1 cellular context compared by ENCODE assay signal in genomic region chr12:56448860-56449621, GRCh38.
TF ChIP-seq lines count a peak whose summit lies in the region.

Gene TIMELESS (minus strand): TSS chr12:56449426. CDS start chr12:56434170, 15,256 bp downstream.

TF ChIP-seq in HepG2, 621 proteins besides CTCF, POLR2A, EP300 and RAD21 (continued from another document and continues in another):
- TF ChIP-seq GLI4 (CRISPR knock-in tag; IDR thresholded peaks at IDR 0.05; ENCODE audit: borderline replicate concordance) (0 out of 2 replicates have a peak, but pooled peaks have one; percentile 79), ZBTB4 (CRISPR knock-in tag; IDR thresholded peaks at IDR 0.05; ENCODE audit: borderline replicate concordance) (no peak), NPAS2 (CRISPR knock-in tag; IDR thresholded peaks at IDR 0.05; ENCODE audit: borderline replicate concordance) (peak; percentile 82; the same call in 1 of the 2 replicates), ZNF296 (CRISPR knock-in tag; conservative IDR thresholded peaks at IDR 0.05) (no peak), ATF2 (CRISPR knock-in tag; IDR thresholded peaks at IDR 0.05) (0 out of 2 replicates have a peak, but pooled peaks have one; percentile 32), ZNF703 (CRISPR knock-in tag; IDR thresholded peaks at IDR 0.05; ENCODE audit: borderline replicate concordance) (no peak), PLSCR1 (CRISPR knock-in tag; IDR thresholded peaks at IDR 0.05; ENCODE audit: borderline replicate concordance) (no peak), ZNF24 (IDR thresholded peaks at IDR 0.05) (no peak), ZNF75D (CRISPR knock-in tag; IDR thresholded peaks at IDR 0.05; ENCODE audit: borderline replicate concordance) (no peak), ARHGAP35 (CRISPR knock-in tag; IDR thresholded peaks at IDR 0.05; ENCODE audit: borderline replicate concordance) (peak; percentile 77; the same call in 1 of the 2 replicates), RAD51 (IDR thresholded peaks at IDR 0.05; ENCODE audit: borderline replicate concordance) (peak; percentile 73), TEAD3 (CRISPR knock-in tag; optimal IDR thresholded peaks at IDR 0.05; ENCODE audit: borderline replicate concordance) (peak; percentile 53), TIGD3 (CRISPR knock-in tag; IDR thresholded peaks at IDR 0.05; ENCODE audit: borderline replicate concordance) (no peak), RELA (CRISPR knock-in tag; IDR thresholded peaks at IDR 0.05) (no peak), ETV6 (CRISPR knock-in tag; conservative IDR thresholded peaks at IDR 0.05) (no peak; the same call in 1 of the 2 replicates), ZNF512 (CRISPR knock-in tag; IDR thresholded peaks at IDR 0.05) (0 out of 2 replicates have a peak, but pooled peaks have one; percentile 47), ZBTB3 (CRISPR knock-in tag; IDR thresholded peaks at IDR 0.05; ENCODE audit: borderline replicate concordance, low read depth) (no peak), ZNF770 (CRISPR knock-in tag; IDR thresholded peaks at IDR 0.05) (peak; percentile 57; the same call in 1 of the 2 replicates), ZBTB39 (CRISPR knock-in tag; IDR thresholded peaks at IDR 0.05) (peak; percentile 66; the same call in 1 of the 2 replicates), IRF1 (CRISPR knock-in tag; IDR thresholded peaks at IDR 0.05; ENCODE audit: low read depth) (no peak), RNF219 (CRISPR knock-in tag; IDR thresholded peaks at IDR 0.05) (0 out of 2 replicates have a peak, but pooled peaks have one; percentile 15), ATM (IDR thresholded peaks at IDR 0.05; ENCODE audit: borderline replicate concordance) (no peak), ZSCAN25 (CRISPR knock-in tag; IDR thresholded peaks at IDR 0.05) (peak; percentile 65), HMGXB3 (CRISPR knock-in tag; IDR thresholded peaks at IDR 0.05; ENCODE audit: borderline replicate concordance) (0 out of 2 replicates have a peak, but pooled peaks have one; percentile 47), CCAR2 (optimal IDR thresholded peaks at IDR 0.05; ENCODE audit: low read depth, low read length) (no peak), TFDP2 (CRISPR knock-in tag; IDR thresholded peaks at IDR 0.05) (peak; percentile 99), GPBP1L1 (CRISPR knock-in tag; IDR thresholded peaks at IDR 0.05) (no peak), MED1 (CRISPR knock-in tag; IDR thresholded peaks at IDR 0.05) (peak; percentile 63)
